Comparison of ENCODE assay signal across 20 cellular contexts in genomic region chr1:196501760-196502428, GRCh38.
DNase-seq lines count a peak whose midpoint lies in the region; ATAC-seq and TF ChIP-seq lines count a peak whose summit lies in the region.
"Had no signal": no experiment of that assay in that cellular context is flagged by ENCODE, and none has a peak within 500 bp of the region (broad histone marks: within the 10 kb centered on the region; RNA-seq: fewer than 3 reads in every experiment).

No MANE protein-coding gene starts in this region.

- H3K4me1 ChIP-seq in PC-9 (replicated peaks; ENCODE audit: insufficient read depth) (no peaks in the 10 kb centered on the region), liver (ENCODE audit: control insufficient read depth in 4 of 4, insufficient read depth in 4 of 4, low read length in 3 of 4) (peaks cover 0 to 7% (median 3%) of the 10 kb centered on the region in 4 donors), upper lobe of right lung (no peaks in the 10 kb centered on the region)
- H3K4me1 ChIP-seq: BLaER1 treated with 17β-estradiol and CSF1 and Interleukin-3, amounts not matched to agents 10 nM and 100 nM; Caco-2 had no signal

- H3K4me2 ChIP-seq in PC-9: no peak overlapping the region
- H3K4me2 ChIP-seq: BLaER1 treated with 17β-estradiol and CSF1 and Interleukin-3, amounts not matched to agents 10 nM and 100 nM had no signal

- no peaks in the 10 kb centered on the region for H4K20me1 ChIP-seq in PC-9 (ENCODE audit: insufficient read depth)
- H4K20me1 ChIP-seq: BLaER1 treated with 17β-estradiol and CSF1 and Interleukin-3, amounts not matched to agents 10 nM and 100 nM had no signal

- H3K9me3 ChIP-seq in PC-9 (ENCODE audit: insufficient read depth, low read depth): no peaks in the 10 kb centered on the region
- no peaks in the 10 kb centered on the region for H3K9me3 ChIP-seq in liver (ENCODE audit: control insufficient read depth in 4 of 4, low read length in 3 of 4)
- H3K9me3 ChIP-seq in upper lobe of right lung: no peaks in the 10 kb centered on the region
- H3K9me3 ChIP-seq: BLaER1 treated with 17β-estradiol and CSF1 and Interleukin-3, amounts not matched to agents 10 nM and 100 nM; Caco-2 had no signal

- H3K9me2 ChIP-seq in PC-9 (ENCODE audit: insufficient read depth): no peaks in the 10 kb centered on the region

- CTCF ChIA-PET in PC-9 (lab: Charles Lee): no interaction called here

- TF ChIP-seq CTCF in PC-9 (conservative IDR thresholded peaks at IDR 0.05) (no peak), epithelial cell of proximal tubule (conservative IDR thresholded peaks at IDR 0.05; ENCODE audit: low read depth, low read length) (no peak), liver (IDR thresholded peaks at IDR 0.05; ENCODE audit: low read depth, low read length, missing input control) (no peak), upper lobe of right lung (IDR thresholded peaks at IDR 0.05) (no peak)

- DNase-seq in PC-9 (no peak), epithelial cell of proximal tubule (ENCODE audit: low read depth) (peak; percentile 43), upper lobe of right lung (no peak), NCI-H748 treated with DMSO at 0.1 percent for 48 hours (lab: John Stamatoyannopoulos, UW) (no peak), activated gamma-delta T cell (lab: John Stamatoyannopoulos, UW) (no peak), NCI-H146 treated with DMSO at 0.1 percent for 48 hours (lab: John Stamatoyannopoulos, UW; ENCODE audit: unreplicated experiment) (no peak)
- DNase-seq: Caco-2; CD4-positive, alpha-beta memory T cell; DND-41; NCI-H1105; NCI-H1694; NCI-H2081; NCI-H2171; NCI-H524 treated with DMSO at 0.1 percent for 48 hours; OCI-M1 had no signal

- H3K27ac ChIP-seq in PC-9 (no peak overlapping the region), liver (ENCODE audit: low read depth in 1 of 2, low read length in 2 of 2) (no peak overlapping the region), upper lobe of right lung (no peak overlapping the region)
- H3K27ac ChIP-seq: BLaER1 treated with 17β-estradiol and CSF1 and Interleukin-3, amounts not matched to agents 10 nM and 100 nM had no signal

- H2AFZ ChIP-seq in PC-9: peak overlapping the region; percentile 37; the same call in 1 of the 2 replicates

- TF ChIP-seq RAD21 in liver (IDR thresholded peaks at IDR 0.05): peak in 1 of 2 donors; percentile 6

- intact Hi-C loops in PC-9 (cut with micrococcal nuclease; ENCODE audit: unreplicated experiment): no loop called here
- intact Hi-C loops in upper lobe of right lung (cut with DNase I): no loop called here

- no TSS peak for BruUV-seq in PC-9 (replicated peaks; lab: Mats Ljungman, UMichigan)

- ATAC-seq in upper lobe of right lung: peak; percentile 44
- ATAC-seq: GM12878, HCT116, Right ventricle myocardium inferior had no signal

- H3K36me3 ChIP-seq in PC-9 (ENCODE audit: low read depth): no peaks in the 10 kb centered on the region
- no peaks in the 10 kb centered on the region for H3K36me3 ChIP-seq in liver (ENCODE audit: control insufficient read depth in 4 of 4, insufficient read depth in 3 of 4, low read depth in 1 of 4, low read length in 3 of 4)
- no peaks in the 10 kb centered on the region for H3K36me3 ChIP-seq in upper lobe of right lung
- H3K36me3 ChIP-seq: BLaER1 treated with 17β-estradiol and CSF1 and Interleukin-3, amounts not matched to agents 10 nM and 100 nM had no signal

- no peaks in the 10 kb centered on the region for H3F3A ChIP-seq in PC-9 (ENCODE audit: insufficient read depth, low read depth)

- H3K79me2 ChIP-seq in PC-9 (ENCODE audit: low read depth): no peaks in the 10 kb centered on the region

- WGBS in liver: 86% methylated on average over 8 of the region's 8 CpGs

- H3K27me3 ChIP-seq in PC-9 (ENCODE audit: insufficient read depth, low read depth) (no peaks in the 10 kb centered on the region), liver (ENCODE audit: control insufficient read depth in 4 of 4, insufficient read depth in 4 of 4, low read length in 3 of 4) (no peaks in the 10 kb centered on the region), upper lobe of right lung (no peaks in the 10 kb centered on the region)
- H3K27me3 ChIP-seq: BLaER1 treated with 17β-estradiol and CSF1 and Interleukin-3, amounts not matched to agents 10 nM and 100 nM had no signal

- H3K4me3 ChIP-seq in PC-9 (no peak overlapping the region), epithelial cell of proximal tubule (ENCODE audit: low read depth, low read length) (no peak overlapping the region), liver (ENCODE audit: low read depth in 1 of 3, low read length in 3 of 3) (no peak overlapping the region), upper lobe of right lung (no peak overlapping the region)
- H3K4me3 ChIP-seq: BLaER1 treated with 17β-estradiol and CSF1 and Interleukin-3, amounts not matched to agents 10 nM and 100 nM; GM12878 had no signal

- POLR2A ChIA-PET in PC-9 (lab: Charles Lee; ENCODE audit: unreplicated experiment): no interaction called here

- H3K9ac ChIP-seq in liver (ENCODE audit: low read depth in 1 of 2, low read length in 2 of 2): no peak overlapping the region
- H3K9ac ChIP-seq: BLaER1 treated with 17β-estradiol and CSF1 and Interleukin-3, amounts not matched to agents 10 nM and 100 nM had no signal

TF ChIP-seq in liver, 16 proteins besides CTCF, POLR2A, EP300 and RAD21:
- TF ChIP-seq YY1 (IDR thresholded peaks at IDR 0.05): peak; percentile 29
- TF ChIP-seq FOXA2 (IDR thresholded peaks at IDR 0.05): peak; percentile 68
- no peak for TF ChIP-seq RXRA (IDR thresholded peaks at IDR 0.05)
- no peak for TF ChIP-seq GABPA (IDR thresholded peaks at IDR 0.05 in 1 of 2, conservative IDR thresholded peaks at IDR 0.05 in 1 of 2)
- no peak for TF ChIP-seq EGR1 (IDR thresholded peaks at IDR 0.05; ENCODE audit: low read depth in 2 of 2)
- TF ChIP-seq, protein P1, sequence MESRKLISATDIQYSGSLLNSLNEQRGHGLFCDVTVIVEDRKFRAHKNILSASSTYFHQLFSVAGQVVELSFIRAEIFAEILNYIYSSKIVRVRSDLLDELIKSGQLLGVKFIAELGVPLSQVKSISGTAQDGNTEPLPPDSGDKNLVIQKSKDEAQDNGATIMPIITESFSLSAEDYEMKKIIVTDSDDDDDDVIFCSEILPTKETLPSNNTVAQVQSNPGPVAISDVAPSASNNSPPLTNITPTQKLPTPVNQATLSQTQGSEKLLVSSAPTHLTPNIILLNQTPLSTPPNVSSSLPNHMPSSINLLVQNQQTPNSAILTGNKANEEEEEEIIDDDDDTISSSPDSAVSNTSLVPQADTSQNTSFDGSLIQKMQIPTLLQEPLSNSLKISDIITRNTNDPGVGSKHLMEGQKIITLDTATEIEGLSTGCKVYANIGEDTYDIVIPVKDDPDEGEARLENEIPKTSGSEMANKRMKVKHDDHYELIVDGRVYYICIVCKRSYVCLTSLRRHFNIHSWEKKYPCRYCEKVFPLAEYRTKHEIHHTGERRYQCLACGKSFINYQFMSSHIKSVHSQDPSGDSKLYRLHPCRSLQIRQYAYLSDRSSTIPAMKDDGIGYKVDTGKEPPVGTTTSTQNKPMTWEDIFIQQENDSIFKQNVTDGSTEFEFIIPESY (IDR thresholded peaks at IDR 0.05): peak; percentile 53
- peak; percentile 54 for TF ChIP-seq FOXA1 (IDR thresholded peaks at IDR 0.05)
